In genomic region chr1:48673725-48674124, GRCh38 we compare ENCODE assay signal across 13 cellular contexts.
DNase-seq lines count a peak whose midpoint lies in the region; TF ChIP-seq lines count a peak whose summit lies in the region.
"Had no signal": no experiment of that assay in that cellular context is flagged by ENCODE, and none has a peak within 500 bp of the region (broad histone marks: within the 10 kb centered on the region; RNA-seq: fewer than 3 reads in every experiment).

No MANE protein-coding gene starts in this region.

- H3K27me3 ChIP-seq in BLaER1 treated with 17β-estradiol and CSF1 and Interleukin-3, amounts not matched to agents 10 nM and 100 nM = no peaks in the 10 kb centered on the region
- H3K27me3 ChIP-seq: transverse colon had no signal

- peaks cover 41 to 92% (median 67%) of the 10 kb centered on the region in 10 experiments for H3K4me1 ChIP-seq in BLaER1 treated with 17β-estradiol and CSF1 and Interleukin-3, amounts not matched to agents 10 nM and 100 nM
- H3K4me1 ChIP-seq: Caco-2, transverse colon had no signal

- no peak overlapping the region for H3K9ac ChIP-seq in BLaER1 treated with 17β-estradiol and CSF1 and Interleukin-3, amounts not matched to agents 10 nM and 100 nM

- DNase-seq in NCI-H774 (lab: John Stamatoyannopoulos, UW) (peak; percentile 45), fibroblast of pulmonary artery (ENCODE audit: low read depth) (no peak), NCI-H345 (lab: John Stamatoyannopoulos, UW) (no peak), SKM-1 treated with dmso at 0.1 percent for 144 hours (lab: John Stamatoyannopoulos, UW; ENCODE audit: unreplicated experiment) (no peak)
- DNase-seq in activated T-cell treated with anti-CD3 and anti-CD28 coated beads, Interleukin-2, amount 50 U/mL, for 1 hour = no peak
- DNase-seq in effector CD8-positive, alpha-beta T cell (lab: John Stamatoyannopoulos, UW) = no peak
- DNase-seq: hippocampal formation; NK-92 treated with Interleukin-12 subunit alpha and Interleukin-12 subunit beta, amount 100 ng/mL, for 24 hours; T-helper 2 cell; transverse colon had no signal

- H3K4me2 ChIP-seq in BLaER1 treated with 17β-estradiol and CSF1 and Interleukin-3, amounts not matched to agents 10 nM and 100 nM = peak overlapping the region in 9 of 11 experiments; percentile 1 to 83 (median 58); a peak in 14 of 22 replicates

- no peaks in the 10 kb centered on the region for H3K36me3 ChIP-seq in BLaER1 treated with 17β-estradiol and CSF1 and Interleukin-3, amounts not matched to agents 10 nM and 100 nM
- H3K36me3 ChIP-seq: transverse colon had no signal

- TF ChIP-seq CTCF in GM12875 (IDR thresholded peaks at IDR 0.05; ENCODE audit: borderline replicate concordance, insufficient read depth, low read depth, low read length) (0 out of 2 replicates have a peak, but pooled peaks have one; percentile 38), fibroblast of pulmonary artery (IDR thresholded peaks at IDR 0.05; ENCODE audit: low read length, missing control alignments) (peak; percentile 7)

- H3K27ac ChIP-seq in BLaER1 treated with 17β-estradiol and CSF1 and Interleukin-3, amounts not matched to agents 10 nM and 100 nM = peak overlapping the region in 6 of 11 experiments; percentile 12 to 77 (median 26); a peak in 5 of 22 replicates
- H3K27ac ChIP-seq: transverse colon had no signal

- no peaks in the 10 kb centered on the region for H3K9me3 ChIP-seq in BLaER1 treated with 17β-estradiol and CSF1 and Interleukin-3, amounts not matched to agents 10 nM and 100 nM (replicated peaks in 1 of 11)
- H3K9me3 ChIP-seq: Caco-2, transverse colon had no signal

- no peak overlapping the region for H3K4me3 ChIP-seq in BLaER1 treated with 17β-estradiol and CSF1 and Interleukin-3, amounts not matched to agents 10 nM and 100 nM
- no peak overlapping the region for H3K4me3 ChIP-seq in GM12875 (ENCODE audit: low read depth, low read length)
- H3K4me3 ChIP-seq in fibroblast of pulmonary artery (replicated peaks; ENCODE audit: low read depth, low read length) = no peak overlapping the region
- H3K4me3 ChIP-seq: transverse colon had no signal

- no peaks in the 10 kb centered on the region for H4K20me1 ChIP-seq in BLaER1 treated with 17β-estradiol and CSF1 and Interleukin-3, amounts not matched to agents 10 nM and 100 nM
